In genomic region chr18:35041752-35042379, GRCh38 we compare ENCODE assay signal across 8 cellular contexts. TPM values are rescaled to one million over a fixed set of nuclear protein-coding genes. Genes with fewer than 3 reads are reported as not detected.
DNase-seq lines count a peak whose midpoint lies in the region; ATAC-seq and TF ChIP-seq lines count a peak whose summit lies in the region.

No MANE protein-coding gene starts in this region.

- H3K27me3 ChIP-seq in left ventricle myocardium inferior (ENCODE audit: low read depth): no peaks in the 10 kb centered on the region

- H3K4me3 ChIP-seq in left ventricle myocardium inferior: peak overlapping the region; percentile 89

- intact Hi-C loops in left ventricle myocardium inferior (cut with micrococcal nuclease): no loop called here

- TF ChIP-seq CTCF in left ventricle myocardium inferior (IDR thresholded peaks at IDR 0.05; ENCODE audit: borderline replicate concordance): no peak

- DNase-seq in NCI-H1105 treated with DMSO at 0.1 percent for 48 hours (lab: John Stamatoyannopoulos, UW) (peak; percentile 73), left ventricle myocardium inferior (no peak), retina (peak; percentile 82), NCI-H2029 (lab: John Stamatoyannopoulos, UW) (no peak)
- peak; percentile 55 for DNase-seq in activated naive CD4-positive, alpha-beta T cell treated with anti-CD3 and anti-CD28 coated beads, Interleukin-2, amount 50 U/mL, for 16 hours

- no peaks in the 10 kb centered on the region for H3K36me3 ChIP-seq in ES-I3 (ENCODE audit: insufficient read depth, low read length)
- no peaks in the 10 kb centered on the region for H3K36me3 ChIP-seq in left ventricle myocardium inferior

- H3K9me3 ChIP-seq in ES-I3 (ENCODE audit: control insufficient read depth, insufficient read depth, low read length): no peaks in the 10 kb centered on the region
- no peaks in the 10 kb centered on the region for H3K9me3 ChIP-seq in left ventricle myocardium inferior (replicated peaks)

- ATAC-seq in HG03378 (IDR thresholded peaks at IDR 0.05; ENCODE audit: unreplicated experiment) (no peak), GM21381 (IDR thresholded peaks at IDR 0.05; ENCODE audit: unreplicated experiment) (no peak)

- H3K4me1 ChIP-seq in ES-I3 (ENCODE audit: insufficient read depth, low read length) (peaks cover 23% of the 10 kb centered on the region), left ventricle myocardium inferior (peaks cover 65% of the 10 kb centered on the region)

- peak overlapping the region; percentile 93 for H3K27ac ChIP-seq in left ventricle myocardium inferior (replicated peaks)

- peak overlapping the region; percentile 84; the same call in 1 of the 2 replicates for H3K9ac ChIP-seq in ES-I3 (ENCODE audit: low read depth, low read length)

RNA-seq across cellular contexts. Expression of gene MAPRE2, which starts 0.7 kb away (rescaled TPM):
- 120 TPM for total RNA-seq in left ventricle myocardium inferior

Comparison
In these comparisons a context has a peak if more than half of its experiments do, and no peak if none do; other contexts are left out.
1. DNase-seq: peak in NCI-H1105 treated with DMSO at 0.1 percent for 48 hours (single experiment), activated naive CD4-positive, alpha-beta T cell treated with anti-CD3 and anti-CD28 coated beads, Interleukin-2, amount 50 U/mL, for 16 hours (single experiment) and retina (single experiment); none in left ventricle myocardium inferior (single experiment) and NCI-H2029 (single experiment).